8 cellular contexts compared by ENCODE assay signal in genomic region chr19:43784251-43784980, GRCh38. TPM values are rescaled to one million over a fixed set of nuclear protein-coding genes. Genes with fewer than 3 reads are reported as not detected.
DNase-seq lines count a peak whose midpoint lies in the region; ATAC-seq and TF ChIP-seq lines count a peak whose summit lies in the region.

No MANE protein-coding gene starts in this region.

- H3K27me3 ChIP-seq in GM23338 (ENCODE audit: insufficient read depth) = 0 out of 2 replicates have a peak, but pooled peaks cover 3% of the 10 kb centered on the region
- H3K27me3 ChIP-seq in thymus (ENCODE audit: control insufficient read depth, insufficient read depth) = no peaks in the 10 kb centered on the region

- H3K4me3 ChIP-seq in GM23338 = no peak overlapping the region
- H3K4me3 ChIP-seq in thymus (ENCODE audit: low read length) = peak overlapping the region; percentile 24

- H3K27ac ChIP-seq in GM23338 (ENCODE audit: low read depth) = no peak overlapping the region
- H3K27ac ChIP-seq in thymus (ENCODE audit: low read depth) = peak overlapping the region; percentile 98

- H2AFZ ChIP-seq in GM23338 = peak overlapping the region; percentile 38; the same call in 1 of the 2 replicates

- H3K79me2 ChIP-seq in GM23338 (replicated peaks; ENCODE audit: insufficient read depth) = no peaks in the 10 kb centered on the region

- no peaks in the 10 kb centered on the region for H3F3A ChIP-seq in GM23338 (replicated peaks; ENCODE audit: low read depth)

- 44% methylated on average over 4 of the region's 4 CpGs for WGBS in thymus

- no peak overlapping the region for H3K4me2 ChIP-seq in GM23338

- H4K20me1 ChIP-seq in GM23338 (replicated peaks; ENCODE audit: insufficient read depth) = 0 out of 2 replicates have a peak, but pooled peaks cover 4% of the 10 kb centered on the region

- H3K4me1 Mint-ChIP-seq in GM23338 = peaks cover 16% of the 10 kb centered on the region

- DNase-seq in GM23338 (ENCODE audit: low spot score) (no peak), RPMI8226 (peak; percentile 67), kidney glomerular epithelial cell (lab: John Stamatoyannopoulos, UW) (peak; percentile 62), GM10266 (ENCODE audit: extremely low spot score) (no peak), HuH-7 (ENCODE audit: low spot score) (no peak)
- peak; percentile 67 to 82 for DNase-seq in activated naive CD4-positive, alpha-beta T cell treated with anti-CD3 and anti-CD28 coated beads, Interleukin-2, amount 50 U/mL, for 72 hours (ENCODE audit: low spot score in 2 of 2)

- no peak overlapping the region for H3K27ac Mint-ChIP-seq in GM23338
- H3K27ac Mint-ChIP-seq in activated naive CD4-positive, alpha-beta T cell treated with anti-CD3 and anti-CD28 coated beads, Interleukin-2, amount 50 U/mL, for 72 hours = peak overlapping the region; percentile 75 to 94

- ATAC-seq in GM23338 = no peak
- ATAC-seq in activated naive CD4-positive, alpha-beta T cell treated with anti-CD3 and anti-CD28 coated beads, Interleukin-2, amount 50 U/mL, for 72 hours = peak; percentile 36 to 56
- ATAC-seq in GM18909 (IDR thresholded peaks at IDR 0.05; ENCODE audit: poor library complexity, unreplicated experiment) = no peak

- H3K4me3 Mint-ChIP-seq in GM23338 = no peak overlapping the region; the same call in 2 of the 3 replicates

- peaks cover 8% of the 10 kb centered on the region for H3K27me3 Mint-ChIP-seq in GM23338 (ENCODE audit: insufficient read depth, low read depth, poor library complexity)

- no peaks in the 10 kb centered on the region; the same call in 2 of the 3 replicates for H3K9me3 Mint-ChIP-seq in GM23338
- H3K9me3 Mint-ChIP-seq in activated naive CD4-positive, alpha-beta T cell treated with anti-CD3 and anti-CD28 coated beads, Interleukin-2, amount 50 U/mL, for 72 hours = peaks cover 0 to 5% of the 10 kb centered on the region in 2 donors

- H3K4me1 ChIP-seq in GM23338 (ENCODE audit: insufficient read depth) (peaks cover 5% of the 10 kb centered on the region; the same call in 1 of the 2 replicates), thymus (ENCODE audit: control insufficient read depth, insufficient read depth, low read length) (peaks cover 26% of the 10 kb centered on the region)

- no peaks in the 10 kb centered on the region for H3K36me3 Mint-ChIP-seq in GM23338 (ENCODE audit: low read depth)
- peaks cover 6 to 12% of the 10 kb centered on the region in 2 donors for H3K36me3 Mint-ChIP-seq in activated naive CD4-positive, alpha-beta T cell treated with anti-CD3 and anti-CD28 coated beads, Interleukin-2, amount 50 U/mL, for 72 hours

- H3K36me3 ChIP-seq in GM23338 (ENCODE audit: insufficient read depth) (no peaks in the 10 kb centered on the region), thymus (ENCODE audit: control insufficient read depth, insufficient read depth) (no peaks in the 10 kb centered on the region)

- TF ChIP-seq CTCF in GM23338 (conservative IDR thresholded peaks at IDR 0.05; ENCODE audit: low read depth in 2 of 2) (no peak), GM10266 (IDR thresholded peaks at IDR 0.05; ENCODE audit: control insufficient read depth, insufficient read depth, low read depth, missing control alignments) (no peak)

- no peaks in the 10 kb centered on the region for H3K9me3 ChIP-seq in thymus (ENCODE audit: control insufficient read depth)

- H3K9me2 ChIP-seq in GM23338 (ENCODE audit: insufficient read depth) = no peaks in the 10 kb centered on the region

TF ChIP-seq in GM23338, 12 proteins besides CTCF, POLR2A, EP300 and RAD21 (continues in another document):
- TF ChIP-seq, protein P1, sequence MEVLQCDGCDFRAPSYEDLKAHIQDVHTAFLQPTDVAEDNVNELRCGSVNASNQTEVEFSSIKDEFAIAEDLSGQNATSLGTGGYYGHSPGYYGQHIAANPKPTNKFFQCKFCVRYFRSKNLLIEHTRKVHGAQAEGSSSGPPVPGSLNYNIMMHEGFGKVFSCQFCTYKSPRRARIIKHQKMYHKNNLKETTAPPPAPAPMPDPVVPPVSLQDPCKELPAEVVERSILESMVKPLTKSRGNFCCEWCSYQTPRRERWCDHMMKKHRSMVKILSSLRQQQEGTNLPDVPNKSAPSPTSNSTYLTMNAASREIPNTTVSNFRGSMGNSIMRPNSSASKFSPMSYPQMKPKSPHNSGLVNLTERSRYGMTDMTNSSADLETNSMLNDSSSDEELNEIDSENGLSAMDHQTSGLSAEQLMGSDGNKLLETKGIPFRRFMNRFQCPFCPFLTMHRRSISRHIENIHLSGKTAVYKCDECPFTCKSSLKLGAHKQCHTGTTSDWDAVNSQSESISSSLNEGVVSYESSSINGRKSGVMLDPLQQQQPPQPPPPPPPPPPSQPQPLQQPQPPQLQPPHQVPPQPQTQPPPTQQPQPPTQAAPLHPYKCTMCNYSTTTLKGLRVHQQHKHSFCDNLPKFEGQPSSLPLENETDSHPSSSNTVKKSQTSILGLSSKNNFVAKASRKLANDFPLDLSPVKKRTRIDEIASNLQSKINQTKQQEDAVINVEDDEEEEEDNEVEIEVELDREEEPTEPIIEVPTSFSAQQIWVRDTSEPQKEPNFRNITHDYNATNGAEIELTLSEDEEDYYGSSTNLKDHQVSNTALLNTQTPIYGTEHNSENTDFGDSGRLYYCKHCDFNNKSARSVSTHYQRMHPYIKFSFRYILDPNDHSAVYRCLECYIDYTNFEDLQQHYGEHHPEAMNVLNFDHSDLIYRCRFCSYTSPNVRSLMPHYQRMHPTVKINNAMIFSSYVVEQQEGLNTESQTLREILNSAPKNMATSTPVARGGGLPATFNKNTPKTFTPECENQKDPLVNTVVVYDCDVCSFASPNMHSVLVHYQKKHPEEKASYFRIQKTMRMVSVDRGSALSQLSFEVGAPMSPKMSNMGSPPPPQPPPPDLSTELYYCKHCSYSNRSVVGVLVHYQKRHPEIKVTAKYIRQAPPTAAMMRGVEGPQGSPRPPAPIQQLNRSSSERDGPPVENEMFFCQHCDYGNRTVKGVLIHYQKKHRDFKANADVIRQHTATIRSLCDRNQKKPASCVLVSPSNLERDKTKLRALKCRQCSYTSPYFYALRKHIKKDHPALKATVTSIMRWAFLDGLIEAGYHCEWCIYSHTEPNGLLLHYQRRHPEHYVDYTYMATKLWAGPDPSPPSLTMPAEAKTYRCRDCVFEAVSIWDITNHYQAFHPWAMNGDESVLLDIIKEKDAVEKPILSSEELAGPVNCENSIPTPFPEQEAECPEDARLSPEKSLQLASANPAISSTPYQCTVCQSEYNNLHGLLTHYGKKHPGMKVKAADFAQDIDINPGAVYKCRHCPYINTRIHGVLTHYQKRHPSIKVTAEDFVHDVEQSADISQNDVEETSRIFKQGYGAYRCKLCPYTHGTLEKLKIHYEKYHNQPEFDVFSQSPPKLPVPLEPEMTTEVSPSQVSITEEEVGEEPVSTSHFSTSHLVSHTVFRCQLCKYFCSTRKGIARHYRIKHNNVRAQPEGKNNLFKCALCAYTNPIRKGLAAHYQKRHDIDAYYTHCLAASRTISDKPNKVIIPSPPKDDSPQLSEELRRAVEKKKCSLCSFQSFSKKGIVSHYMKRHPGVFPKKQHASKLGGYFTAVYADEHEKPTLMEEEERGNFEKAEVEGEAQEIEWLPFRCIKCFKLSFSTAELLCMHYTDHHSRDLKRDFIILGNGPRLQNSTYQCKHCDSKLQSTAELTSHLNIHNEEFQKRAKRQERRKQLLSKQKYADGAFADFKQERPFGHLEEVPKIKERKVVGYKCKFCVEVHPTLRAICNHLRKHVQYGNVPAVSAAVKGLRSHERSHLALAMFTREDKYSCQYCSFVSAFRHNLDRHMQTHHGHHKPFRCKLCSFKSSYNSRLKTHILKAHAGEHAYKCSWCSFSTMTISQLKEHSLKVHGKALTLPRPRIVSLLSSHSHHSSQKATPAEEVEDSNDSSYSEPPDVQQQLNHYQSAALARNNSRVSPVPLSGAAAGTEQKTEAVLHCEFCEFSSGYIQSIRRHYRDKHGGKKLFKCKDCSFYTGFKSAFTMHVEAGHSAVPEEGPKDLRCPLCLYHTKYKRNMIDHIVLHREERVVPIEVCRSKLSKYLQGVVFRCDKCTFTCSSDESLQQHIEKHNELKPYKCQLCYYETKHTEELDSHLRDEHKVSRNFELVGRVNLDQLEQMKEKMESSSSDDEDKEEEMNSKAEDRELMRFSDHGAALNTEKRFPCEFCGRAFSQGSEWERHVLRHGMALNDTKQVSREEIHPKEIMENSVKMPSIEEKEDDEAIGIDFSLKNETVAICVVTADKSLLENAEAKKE (CRISPR knock-in tag; IDR thresholded peaks at IDR 0.05) = no peak
- TF ChIP-seq STAT1 (IDR thresholded peaks at IDR 0.05; ENCODE audit: unreplicated experiment) = no peak
- TF ChIP-seq ZNF331 (CRISPR knock-in tag; IDR thresholded peaks at IDR 0.05; ENCODE audit: low read depth) = no peak
- no peak for TF ChIP-seq EZH2phosphoT487 (IDR thresholded peaks at IDR 0.05; ENCODE audit: unreplicated experiment)

RNA-seq across cellular contexts. Expression of gene KCNN4, which starts 3.6 kb away (rescaled TPM):
- 3.2 and 3.4 TPM in 2 replicates for total RNA-seq in GM23338 (2014; rRNA removed; shearing (Covaris generic))
- polyA plus RNA-seq in GM23338 (2016; fragmentation: Nextera tagmentation; extraction: Ambion mirVana) (0.75 and 0.86 TPM in 2 replicates), thymus (22.9 TPM)
- 100 to 1,000 TPM; 110 to 145 TPM for total RNA-seq in activated naive CD4-positive, alpha-beta T cell treated with anti-CD3 and anti-CD28 coated beads, Interleukin-2, amount 50 U/mL, for 72 hours

RNA-seq across cellular contexts. Expression of gene LYPD5, which starts 17.8 kb away (rescaled TPM):
- 0.54 and 1.1 TPM in 2 replicates for total RNA-seq in GM23338 (2014; rRNA removed; shearing (Covaris generic))
- polyA plus RNA-seq in GM23338 (2016; fragmentation: Nextera tagmentation; extraction: Ambion mirVana) (0.61 and 1.5 TPM in 2 replicates), thymus (3.2 TPM)
- total RNA-seq in activated naive CD4-positive, alpha-beta T cell treated with anti-CD3 and anti-CD28 coated beads, Interleukin-2, amount 50 U/mL, for 72 hours = 1 to 10 TPM in 1 of 2 donors, under 1 TPM in 1; 0.97 to 3.8 TPM

RNA-seq across cellular contexts. Expression of gene SMG9, which starts 29.7 kb away (rescaled TPM):
- 6.3 and 13.2 TPM in 2 replicates for total RNA-seq in GM23338 (2014; rRNA removed; shearing (Covaris generic))
- 14.0 and 15.7 TPM in 2 replicates for polyA plus RNA-seq in GM23338 (2016; fragmentation: Nextera tagmentation; extraction: Ambion mirVana)
- 100 to 1,000 TPM in 1 of 2 donors, 10 to 100 TPM in 1; 62.8 to 145 TPM for total RNA-seq in activated naive CD4-positive, alpha-beta T cell treated with anti-CD3 and anti-CD28 coated beads, Interleukin-2, amount 50 U/mL, for 72 hours
- 36.9 TPM for polyA plus RNA-seq in thymus

RNA-seq across cellular contexts. Expression of gene ZNF283, which starts 42.7 kb away (rescaled TPM):
- 8.7 and 12.0 TPM in 2 replicates for total RNA-seq in GM23338 (2014; rRNA removed; shearing (Covaris generic))
- 3.0 and 3.1 TPM in 2 replicates for polyA plus RNA-seq in GM23338 (2016; fragmentation: Nextera tagmentation; extraction: Ambion mirVana)
- 10 to 100 TPM in 1 of 2 donors, 1 to 10 TPM in 1; 7.7 to 12.0 TPM for total RNA-seq in activated naive CD4-positive, alpha-beta T cell treated with anti-CD3 and anti-CD28 coated beads, Interleukin-2, amount 50 U/mL, for 72 hours
- polyA plus RNA-seq in thymus = 4.6 TPM

Comparison
In these comparisons a context has a peak if more than half of its experiments do, and no peak if none do; other contexts are left out.
1. ATAC-seq: peak in activated naive CD4-positive, alpha-beta T cell treated with anti-CD3 and anti-CD28 coated beads, Interleukin-2, amount 50 U/mL, for 72 hours (2 of 2); none in GM23338 (single experiment) and GM18909 (single experiment).
2. DNase-seq: peak in RPMI8226 (single experiment), activated naive CD4-positive, alpha-beta T cell treated with anti-CD3 and anti-CD28 coated beads, Interleukin-2, amount 50 U/mL, for 72 hours (2 of 2) and kidney glomerular epithelial cell (single experiment); none in GM23338 (single experiment), GM10266 (single experiment) and HuH-7 (single experiment).
3. RNA of gene KCNN4, which starts 3.6 kb away (total RNA-seq): 110 to 145 TPM in activated naive CD4-positive, alpha-beta T cell treated with anti-CD3 and anti-CD28 coated beads, Interleukin-2, amount 50 U/mL, for 72 hours; 3.2 to 3.4 TPM in GM23338; every median in the first group is over 10 times any median in the second.